In the genomic region with DNA sequence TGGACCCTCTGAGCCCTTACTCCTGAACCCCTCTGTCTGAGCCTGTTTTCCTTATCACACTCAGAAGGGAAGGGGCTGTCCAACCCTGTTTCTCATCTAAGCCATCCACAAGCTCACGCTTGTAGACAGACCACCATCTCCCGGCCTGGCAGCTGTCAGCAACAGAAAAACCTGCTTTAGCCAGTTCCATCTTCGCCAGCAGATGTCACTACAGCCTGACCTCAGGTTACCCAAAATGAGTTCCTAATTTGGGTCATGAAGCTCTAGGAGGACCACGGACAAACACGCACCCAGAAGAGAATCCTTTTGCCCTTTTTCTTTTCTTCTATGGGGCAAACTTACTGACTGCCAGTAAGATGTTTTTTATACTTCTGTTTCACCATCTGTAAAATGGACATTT, we compare ENCODE assay signal across 9 cellular contexts.
A peak's percentile ranks its signal among the peaks of the same experiment; 100 is the strongest.
DNase-seq lines count a peak whose midpoint lies in the region; ATAC-seq and TF ChIP-seq lines count a peak whose summit lies in the region.
"Had no signal": no experiment of that assay in that cellular context is flagged by ENCODE, and none has a peak within 500 bp of the region (broad histone marks: within the 10 kb centered on the region; RNA-seq: fewer than 3 reads in every experiment).

No MANE protein-coding gene starts in this region.

- DNase-seq in AG04449 (ENCODE audit: low read depth, low spot score) (no peak), SK-MEL-5 (ENCODE audit: low read depth, low spot score) (peak; percentile 55), fibroblast of pulmonary artery (ENCODE audit: low read depth) (peak; percentile 38), HK-2 (ENCODE audit: unreplicated experiment) (no peak), GDM1 (lab: John Stamatoyannopoulos, UW) (no peak)
- DNase-seq in stimulated activated naive CD8-positive, alpha-beta T cell treated with anti-CD3 and anti-CD28 coated beads, Interleukin-15, Interleukin-2, amounts not matched to agents 100 U/mL and 50 U/mL, for 24 hours = peak; percentile 27
- DNase-seq: activated naive CD8-positive, alpha-beta T cell treated with anti-CD3 and anti-CD28 coated beads, Interleukin-2, amount 10 ng/mL, durations not matched to agents 7 days and 5 days had no signal

- peak; percentile 18 for TF ChIP-seq CTCF in AG04449 (IDR thresholded peaks at IDR 0.05; ENCODE audit: insufficient read depth, low read length, missing control alignments)
- TF ChIP-seq CTCF in GM12874 (IDR thresholded peaks at IDR 0.05; ENCODE audit: insufficient read depth, low read depth, low read length) = peak; percentile 33
- peak; percentile 41 for TF ChIP-seq CTCF in fibroblast of pulmonary artery (IDR thresholded peaks at IDR 0.05; ENCODE audit: low read length, missing control alignments)

- in situ Hi-C loops in SK-MEL-5 (cut with HindIII; ENCODE audit: low pct_unique_long_range_greater_than_20kb, low sequenced_read_pairs) = no loop called here

- ATAC-seq in stimulated activated naive CD8-positive, alpha-beta T cell treated with anti-CD3 and anti-CD28 coated beads, Interleukin-15, Interleukin-2, amounts not matched to agents 100 U/mL and 50 U/mL, for 24 hours = no peak
- ATAC-seq in HG03457 (IDR thresholded peaks at IDR 0.05; ENCODE audit: unreplicated experiment) = no peak

- no peak overlapping the region for H3K4me3 ChIP-seq in AG04449 (ENCODE audit: low read depth, low read length)
- H3K4me3 ChIP-seq in fibroblast of pulmonary artery (replicated peaks; ENCODE audit: low read depth, low read length) = no peak overlapping the region

- POLR2A ChIA-PET in AG04449 (lab: Yijun Ruan, JAX) = no interaction called here

- CTCF ChIA-PET in AG04449 (lab: Yijun Ruan, JAX) = interaction anchor here (0.8 to 1.2 kb wide), 2 partner anchors 8 to 513 kb away, joined by 3 to 4 read pairs; no protein-coding TSS in a partner anchor

Comparison
In these comparisons a context has a peak if more than half of its experiments do, and no peak if none do; other contexts are left out.
1. DNase-seq: peak in SK-MEL-5 (single experiment), fibroblast of pulmonary artery (single experiment) and stimulated activated naive CD8-positive, alpha-beta T cell treated with anti-CD3 and anti-CD28 coated beads, Interleukin-15, Interleukin-2, amounts not matched to agents 100 U/mL and 50 U/mL, for 24 hours (single experiment); none in AG04449 (single experiment), HK-2 (single experiment) and GDM1 (single experiment).
2. Peak in every context shown above with its lines, with median percentiles within 50 percentile points of each other: CTCF ChIP-seq.